27 cellular contexts compared by ENCODE assay signal in genomic region chr2:67055387-67056304, GRCh38.
A peak's percentile ranks its signal among the peaks of the same experiment; 100 is the strongest.
DNase-seq lines count a peak whose midpoint lies in the region; ATAC-seq and TF ChIP-seq lines count a peak whose summit lies in the region.
"Had no signal": no experiment of that assay in that cellular context is flagged by ENCODE, and none has a peak within 500 bp of the region (broad histone marks: within the 10 kb centered on the region; RNA-seq: fewer than 3 reads in every experiment).

No MANE protein-coding gene starts in this region.

- no peak overlapping the region for H2BK12ac ChIP-seq in mesenchymal stem cell (ENCODE audit: low read length in 2 of 2)

- H3K4ac ChIP-seq in mesenchymal stem cell (ENCODE audit: low read depth in 1 of 2, low read length in 2 of 2) = no peak overlapping the region

- no peak overlapping the region for H3K27ac ChIP-seq in mesenchymal stem cell (ENCODE audit: low read length, poor library complexity, severe bottlenecking)
- no peak overlapping the region for H3K27ac ChIP-seq in right cardiac atrium (ENCODE audit: low read length)
- H3K27ac ChIP-seq: A549, colonic mucosa, epithelial cell of prostate, heart left ventricle, HL-60, thoracic aorta, VCaP had no signal

- H3K36me3 ChIP-seq in mesenchymal stem cell (ENCODE audit: control insufficient read depth in 1 of 2, insufficient read depth in 2 of 2, low read depth in 1 of 2, low read length in 2 of 2) = no peaks in the 10 kb centered on the region
- H3K36me3 ChIP-seq: colonic mucosa, heart left ventricle, thoracic aorta had no signal

- no peaks in the 10 kb centered on the region for H3K4me1 ChIP-seq in mesenchymal stem cell (ENCODE audit: control insufficient read depth, insufficient read depth, low read depth, low read length)
- no peaks in the 10 kb centered on the region for H3K4me1 ChIP-seq in right cardiac atrium (ENCODE audit: control insufficient read depth, insufficient read depth, low read length)
- H3K4me1 ChIP-seq: A549, colonic mucosa, heart left ventricle had no signal

- no peak overlapping the region for H3K4me2 ChIP-seq in mesenchymal stem cell (ENCODE audit: low read length, poor library complexity, severe bottlenecking)
- H3K4me2 ChIP-seq: A549 had no signal

- no peak overlapping the region for H3K9ac ChIP-seq in mesenchymal stem cell (ENCODE audit: low read length)

- no peak for TF ChIP-seq CTCF in fibroblast of mammary gland (conservative IDR thresholded peaks at IDR 0.05; ENCODE audit: control insufficient read depth, insufficient read depth, low read depth, low read length)

- H3K9me3 ChIP-seq in mesenchymal stem cell (ENCODE audit: control insufficient read depth, low read length) (no peaks in the 10 kb centered on the region), right cardiac atrium (ENCODE audit: control insufficient read depth, low read length) (no peaks in the 10 kb centered on the region)
- H3K9me3 ChIP-seq: A549, colonic mucosa, thoracic aorta had no signal

- DNase-seq in EH (ENCODE audit: low read depth) = peak; percentile 24
- peak; percentile 4 for DNase-seq in NCI-H748 treated with DMSO at 0.1 percent for 48 hours (lab: John Stamatoyannopoulos, UW)
- DNase-seq in fibroblast of mammary gland (ENCODE audit: low read depth) = peak; percentile 36
- peak; percentile 85 for DNase-seq in mesenchymal stem cell
- DNase-seq in NAMALWA (ENCODE audit: low spot score) = no peak
- DNase-seq in right cardiac atrium = no peak
- no peak for DNase-seq in AG08396 (ENCODE audit: low spot score)
- DNase-seq in epidermal melanocyte (ENCODE audit: insufficient read length, low spot score) = no peak
- DNase-seq: activated CD4-positive, alpha-beta T cell treated with anti-CD3 and anti-CD28 coated beads for 36 hours; activated naive CD4-positive, alpha-beta T cell treated with anti-CD3 and anti-CD28 coated beads, Interleukin-2, amount 10 ng/mL, durations not matched to agents 7 days and 5 days; amygdala; CD4-positive, alpha-beta memory T cell; colonic mucosa; effector CD4-positive, alpha-beta T cell; foreskin melanocyte; H7; heart left ventricle; mammary epithelial cell; NCI-H226; small intestine; T-helper 9 cell had no signal

- no peak overlapping the region for H2BK5ac ChIP-seq in mesenchymal stem cell (ENCODE audit: low read depth, low read length, poor library complexity, severe bottlenecking)

- no peaks in the 10 kb centered on the region for H3K79me1 ChIP-seq in mesenchymal stem cell (replicated peaks; ENCODE audit: low read length, poor library complexity, severe bottlenecking)

- WGBS in mesenchymal stem cell = 59% methylated on average over 3 of the region's 4 CpGs
- WGBS in right cardiac atrium = 76% methylated on average over 4 of the region's 4 CpGs

- no peak overlapping the region for H3K23ac ChIP-seq in mesenchymal stem cell (ENCODE audit: low read length in 2 of 2)

- H2AFZ ChIP-seq in mesenchymal stem cell (ENCODE audit: low read depth, low read length) = no peak overlapping the region

- H2BK120ac ChIP-seq in mesenchymal stem cell (ENCODE audit: low read depth, low read length) = no peak overlapping the region

- no peak overlapping the region for H3K4me3 ChIP-seq in fibroblast of mammary gland (ENCODE audit: control insufficient read depth, low read depth, low read length)
- no peak overlapping the region for H3K4me3 ChIP-seq in mesenchymal stem cell (ENCODE audit: insufficient read depth in 1 of 2, low read depth in 1 of 2, low read length in 2 of 2)
- no peak overlapping the region for H3K4me3 ChIP-seq in right cardiac atrium (ENCODE audit: low read length)
- H3K4me3 ChIP-seq: A549, colonic mucosa, heart left ventricle, thoracic aorta had no signal

- no peak overlapping the region for H4K8ac ChIP-seq in mesenchymal stem cell (ENCODE audit: low read length)

- no peak overlapping the region for H3K14ac ChIP-seq in mesenchymal stem cell (ENCODE audit: low read length in 2 of 2)

- H3K27me3 ChIP-seq in mesenchymal stem cell (ENCODE audit: control insufficient read depth in 1 of 2, insufficient read depth in 1 of 2, low read length in 2 of 2) (peaks cover 0 to 5% of the 10 kb centered on the region in 2 experiments), right cardiac atrium (ENCODE audit: control insufficient read depth, insufficient read depth) (no peaks in the 10 kb centered on the region)
- H3K27me3 ChIP-seq: colonic mucosa, heart left ventricle had no signal

- no peak overlapping the region for H2AK5ac ChIP-seq in mesenchymal stem cell (ENCODE audit: low read length, severe bottlenecking)

- H3K18ac ChIP-seq in mesenchymal stem cell (ENCODE audit: low read depth in 1 of 2, low read length in 2 of 2) = no peak overlapping the region

- ATAC-seq in right cardiac atrium = no peak
- ATAC-seq: A549; activated CD4-positive, alpha-beta T cell treated with anti-CD3 and anti-CD28 coated beads for 36 hours; activated T-helper 17 cell treated with anti-CD3 and anti-CD28 coated beads, Interleukin-2, amount 50 U/mL, for 72 hours; heart left ventricle had no signal

- no peak overlapping the region for H2BK15ac ChIP-seq in mesenchymal stem cell (ENCODE audit: low read depth, poor library complexity, severe bottlenecking)

- intact Hi-C loops in right cardiac atrium (cut with DNase I) = no loop called here

- no peak overlapping the region for H4K91ac ChIP-seq in mesenchymal stem cell (ENCODE audit: low read length)

Comparison
In these comparisons a context has a peak if more than half of its experiments do, and no peak if none do; other contexts are left out.
1. DNase-seq: peak in EH (single experiment), NCI-H748 treated with DMSO at 0.1 percent for 48 hours (single experiment), fibroblast of mammary gland (single experiment) and mesenchymal stem cell (single experiment); none in NAMALWA (single experiment), right cardiac atrium (0 of 3), AG08396 (single experiment) and epidermal melanocyte (single experiment).